ENCODE assay signal across 12 cellular contexts in genomic region chr18:49811151-49811938, GRCh38. TPM values are rescaled to one million over a fixed set of nuclear protein-coding genes. Genes with fewer than 3 reads are reported as not detected.
DNase-seq lines count a peak whose midpoint lies in the region; ATAC-seq, FAIRE-seq and TF ChIP-seq lines count a peak whose summit lies in the region.
"Had no signal": no experiment of that assay in that cellular context is flagged by ENCODE, and none has a peak within 500 bp of the region (broad histone marks: within the 10 kb centered on the region; RNA-seq: fewer than 3 reads in every experiment).

No MANE protein-coding gene starts in this region.

- CTCF ChIA-PET in K562 (lab: Yijun Ruan, JAX; ENCODE audit: low intra/inter-chr PET ratio) = no interaction called here
- CTCF ChIA-PET in naive thymus-derived CD4-positive, alpha-beta T cell (lab: Charles Lee) = no interaction called here

- no peaks in the 10 kb centered on the region for H3K36me3 ChIP-seq in K562 (ENCODE audit: control insufficient read depth, insufficient read depth, low read length)
- peaks cover 0 to 9% (median 0%) of the 10 kb centered on the region in 3 experiments for H3K36me3 ChIP-seq in naive thymus-derived CD4-positive, alpha-beta T cell (ENCODE audit: control insufficient read depth in 2 of 3, insufficient read depth in 3 of 3, low read length in 3 of 3)
- no peaks in the 10 kb centered on the region for H3K36me3 ChIP-seq in tibial artery
- H3K36me3 ChIP-seq: gastrocnemius medialis had no signal

- H2AFZ ChIP-seq in K562 (ENCODE audit: low read depth, low read length) = no peak overlapping the region

- no peaks in the 10 kb centered on the region for H4K20me1 ChIP-seq in K562 (replicated peaks; ENCODE audit: control insufficient read depth, insufficient read depth, low read length)

- peaks cover 32 to 57% (median 54%) of the 10 kb centered on the region in 7 donors for H3K4me1 Mint-ChIP-seq in naive thymus-derived CD4-positive, alpha-beta T cell

- WGBS in K562 (ENCODE audit: insufficient coverage, low coverage, missing lambda C conversion rate) = 71% methylated on average over 7 of the region's 7 CpGs

- no peak overlapping the region for H3K9ac ChIP-seq in K562 (ENCODE audit: insufficient read depth in 1 of 2, low read depth in 2 of 2, low read length in 2 of 2)

- intact Hi-C loops in K562 (cut with micrococcal nuclease) = no loop called here
- intact Hi-C loops in naive thymus-derived CD4-positive, alpha-beta T cell (cut with micrococcal nuclease) = loop anchor here (5.0 to 10.0 kb wide), 8 partner anchors 476 to 1386 kb away; partner anchors contain the start of genes SKA1 (in 2 of the 2), CTIF (in 1 of the 2), CXXC1 (in 1 of the 2) and MEX3C (in 1 of the 2)
- intact Hi-C loops in tibial artery (cut with DNase I; ENCODE audit: low total_unique reads) = loop anchor here (10.0 kb wide), 3 partner anchors 327 to 563 kb away; partner anchors contain the start of genes C18orf32, CXXC1, MBD1 and SKA1

- H3K9me3 ChIP-seq in K562 (replicated peaks; ENCODE audit: control insufficient read depth, insufficient read depth, low read depth, low read length) (no peaks in the 10 kb centered on the region; the same call in 1 of the 2 replicates), tibial artery (peaks cover 0 to 5% (median 0%) of the 10 kb centered on the region in 3 donors)
- H3K9me3 ChIP-seq in naive thymus-derived CD4-positive, alpha-beta T cell (ENCODE audit: control insufficient read depth in 2 of 3, low read length in 3 of 3) = peaks cover 0 to 7% (median 0%) of the 10 kb centered on the region in 3 experiments
- H3K9me3 ChIP-seq: gastrocnemius medialis had no signal

- DNase-seq in DMS79 treated with DMSO at 0.1 percent for 48 hours (lab: John Stamatoyannopoulos, UW) = peak; percentile 74
- DNase-seq in NB4 (ENCODE audit: low read depth) = no peak
- no peak for DNase-seq in K562 (ENCODE audit: extremely low read depth in 1 of 4, low spot score in 3 of 4)
- DNase-seq in naive thymus-derived CD4-positive, alpha-beta T cell = no peak
- no peak for DNase-seq in tibial artery
- no peak for DNase-seq in germinal center (ENCODE audit: low spot score)
- no peak for DNase-seq in pons (ENCODE audit: low spot score)
- DNase-seq: amygdala; gastrocnemius medialis; stimulated activated naive CD8-positive, alpha-beta T cell treated with anti-CD3 and anti-CD28 coated beads, Interleukin-15, amount 100 ng/mL, for 72 hours had no signal

- no peak for TF ChIP-seq POLR2A in NB4 (IDR thresholded peaks at IDR 0.05; ENCODE audit: extremely low read depth, insufficient read length)
- no peak for TF ChIP-seq POLR2A in K562 (conservative IDR thresholded peaks at IDR 0.05)

- TF ChIP-seq RAD21 in K562 (CRISPR knock-in tag; conservative IDR thresholded peaks at IDR 0.05 in 1 of 2, IDR thresholded peaks at IDR 0.05 in 1 of 2) = no peak

- peak overlapping the region; percentile 18 for H3K4me3 ChIP-seq in NB4 (ENCODE audit: low read depth, low read length)
- no peak overlapping the region for H3K4me3 ChIP-seq in K562
- no peak overlapping the region for H3K4me3 ChIP-seq in naive thymus-derived CD4-positive, alpha-beta T cell (ENCODE audit: low read length)
- H3K4me3 ChIP-seq in tibial artery = no peak overlapping the region

- H3K4me1 ChIP-seq in K562 (replicated peaks in 1 of 2; ENCODE audit: control insufficient read depth in 2 of 2, insufficient read depth in 2 of 2, low read length in 2 of 2) (peaks cover 3 to 21% of the 10 kb centered on the region in 2 experiments; a peak in 3 of 5 replicates), tibial artery (peaks cover 0 to 14% (median 5%) of the 10 kb centered on the region in 4 donors)
- peaks cover 4 to 25% of the 10 kb centered on the region in 2 donors for H3K4me1 ChIP-seq in naive thymus-derived CD4-positive, alpha-beta T cell (ENCODE audit: control insufficient read depth in 2 of 2, insufficient read depth in 2 of 2, low read length in 2 of 2)

- POLR2A ChIA-PET in K562 (lab: Yijun Ruan, JAX) = interaction anchor here (0.5 to 1.9 kb wide), 4 partner anchors 18 to 1298 kb away, joined by 3 to 5 read pairs (median 3); no protein-coding TSS in a partner anchor
- POLR2A ChIA-PET in naive thymus-derived CD4-positive, alpha-beta T cell (lab: Charles Lee) = interaction anchor here (0.5 to 1.1 kb wide), 3 partner anchors 23 to 457 kb away, joined by 3 read pairs; partner anchors contain the start of gene DYM

- ATAC-seq in K562 (no peak), HG02981 (IDR thresholded peaks at IDR 0.05; ENCODE audit: unreplicated experiment) (no peak)
- ATAC-seq in naive thymus-derived CD4-positive, alpha-beta T cell = no peak
- ATAC-seq: gastrocnemius medialis; sciatic nerve; stimulated activated naive CD8-positive, alpha-beta T cell treated with anti-CD3 and anti-CD28 coated beads, Interleukin-15, amount 100 ng/mL, for 72 hours had no signal

- no peak for TF ChIP-seq EP300 in K562 (IDR thresholded peaks at IDR 0.05; ENCODE audit: low read length)

- H3K27ac ChIP-seq in K562 (ENCODE audit: extremely low read depth, low read depth, low read length) (no peak overlapping the region), tibial artery (no peak overlapping the region)
- no peak overlapping the region for H3K27ac ChIP-seq in naive thymus-derived CD4-positive, alpha-beta T cell (ENCODE audit: low read depth, low read length)

- H3K9me1 ChIP-seq in K562 (ENCODE audit: control insufficient read depth, insufficient read depth, low read length) = no peaks in the 10 kb centered on the region

- H3K4me3 Mint-ChIP-seq in naive thymus-derived CD4-positive, alpha-beta T cell = peak overlapping the region in 7 of 10 donors; percentile 26 to 99 (median 51)

- H3K36me3 Mint-ChIP-seq in naive thymus-derived CD4-positive, alpha-beta T cell = peaks cover 14 to 55% (median 26%) of the 10 kb centered on the region in 5 donors

- TF ChIP-seq CTCF in NB4 (IDR thresholded peaks at IDR 0.05; ENCODE audit: low read depth, low read length) (no peak), K562 (IDR thresholded peaks at IDR 0.05 in 2 of 3, conservative IDR thresholded peaks at IDR 0.05 in 1 of 3; ENCODE audit: insufficient read depth in 2 of 3, low read depth in 1 of 3, low read length in 3 of 3) (no peak), tibial artery (IDR thresholded peaks at IDR 0.05) (no peak)

- no peak for FAIRE-seq in K562 (lab: Jason Lieb, UNC)

- peak overlapping the region in 1 of 9 donors; percentile 50 for H3K27ac Mint-ChIP-seq in naive thymus-derived CD4-positive, alpha-beta T cell
- H3K27ac Mint-ChIP-seq: stimulated activated naive CD8-positive, alpha-beta T cell treated with anti-CD3 and anti-CD28 coated beads, Interleukin-15, amount 100 ng/mL, for 72 hours had no signal

- no TSS peak for BruUV-seq in K562 (replicated peaks; lab: Mats Ljungman, UMichigan)

- peaks cover 10% of the 10 kb centered on the region; the same call in 2 of the 3 replicates for H3K79me2 ChIP-seq in K562 (ENCODE audit: control insufficient read depth, insufficient read depth, low read length)

- H3K27me3 Mint-ChIP-seq in naive thymus-derived CD4-positive, alpha-beta T cell = no peaks in the 10 kb centered on the region
- H3K27me3 Mint-ChIP-seq: stimulated activated naive CD8-positive, alpha-beta T cell treated with anti-CD3 and anti-CD28 coated beads, Interleukin-15, amount 100 ng/mL, for 72 hours had no signal

- H3K27me3 ChIP-seq in K562 (ENCODE audit: control insufficient read depth in 2 of 2, insufficient read depth in 2 of 2, low read length in 2 of 2) (no peaks in the 10 kb centered on the region), tibial artery (no peaks in the 10 kb centered on the region)
- no peaks in the 10 kb centered on the region for H3K27me3 ChIP-seq in naive thymus-derived CD4-positive, alpha-beta T cell (ENCODE audit: control insufficient read depth in 2 of 2, insufficient read depth in 2 of 2, low read length in 2 of 2)
- H3K27me3 ChIP-seq: gastrocnemius medialis had no signal

- no peak overlapping the region for H3K4me2 ChIP-seq in K562 (ENCODE audit: insufficient read depth, low read length)

- H3K9me3 Mint-ChIP-seq in naive thymus-derived CD4-positive, alpha-beta T cell = peaks cover 0 to 30% (median 16%) of the 10 kb centered on the region in 11 donors

- in situ Hi-C loops in K562 (cut with MboI) = no loop called here

TF ChIP-seq in K562, 482 proteins besides CTCF, POLR2A, EP300 and RAD21:
- TF ChIP-seq MAFF (IDR thresholded peaks at IDR 0.05; ENCODE audit: low read length) (peak; percentile 57; the same call in 1 of the 2 replicates), C11orf30 (IDR thresholded peaks at IDR 0.05; ENCODE audit: low read depth) (peak; percentile 64), MYBL2 (IDR thresholded peaks at IDR 0.05; ENCODE audit: low read depth) (no peak), MYBL2 (CRISPR knock-in tag; IDR thresholded peaks at IDR 0.05; ENCODE audit: borderline replicate concordance) (no peak), MAFG (tag; conservative IDR thresholded peaks at IDR 0.05) (peak; percentile 64), KDM5B (IDR thresholded peaks at IDR 0.05; ENCODE audit: insufficient replicate concordance, low read depth, low read length) (no peak), HIVEP1 (CRISPR knock-in tag; IDR thresholded peaks at IDR 0.05) (no peak), MAFK (IDR thresholded peaks at IDR 0.05; ENCODE audit: low read length) (peak; percentile 53; the same call in 1 of the 2 replicates), KAT7 (CRISPR knock-in tag; IDR thresholded peaks at IDR 0.05; ENCODE audit: borderline replicate concordance) (no peak), ZNF316 (IDR thresholded peaks at IDR 0.05) (peak; percentile 82)

RNA-seq across cellular contexts. Expression of gene ACAA2, which starts 2.0 kb away (rescaled TPM):
- total RNA-seq in K562 (2011; cell fraction: chromatin; rRNA removed; ENCODE audit: low replicate concordance) = 2.3 and 7.6 TPM in 2 replicates
- 2.2 and 4.6 TPM in 2 replicates for total RNA-seq in K562 (2011; cell fraction: nucleolus; rRNA removed)
- total RNA-seq in K562 (2011; cell fraction: nucleoplasm; rRNA removed) = 5.1 and 8.6 TPM in 2 replicates
- 15.6 and 17.6 TPM in 2 replicates for total RNA-seq in K562 (2014; rRNA removed)
- total RNA-seq in K562 (2014; rRNA removed; fragmentation: Illumina TruSeq; extraction: Trizol) = 26.6 and 28.4 TPM in 2 replicates
- total RNA-seq in K562 (2015; rRNA removed; fragmentation: Illumina TruSeq; extraction: Trizol) = 21.4 and 22.3 TPM in 2 replicates
- total RNA-seq in K562 (2021) = 21.5 and 22.4 TPM in 2 replicates
- 13.2 and 13.3 TPM in 2 replicates for polyA plus RNA-seq in K562 (2011; rRNA removed)
- polyA plus RNA-seq in K562 (2011; cell fraction: cytosol; rRNA removed) = 4.1 and 11.4 TPM in 2 replicates
- polyA plus RNA-seq in K562 (2011; cell fraction: nucleus; rRNA removed) = 4.7 and 7.5 TPM in 2 replicates
- 27.9 and 45.3 TPM in 2 replicates for polyA plus RNA-seq in K562 (2012)
- 17.6 and 23.3 TPM in 2 replicates for polyA plus RNA-seq in K562 (2014; fragmentation: Illumina TruSeq; extraction: Trizol)
- 10 to 100 TPM; 21.7 to 31.5 TPM for polyA plus RNA-seq in K562 (2014; fragmentation: Nextera tagmentation; extraction: Ambion mirVana)
- 13.2 and 15.0 TPM in 2 replicates for polyA plus RNA-seq in K562 (2014; rRNA removed)
- 15.6 and 18.9 TPM in 2 replicates for polyA minus RNA-seq in K562 (2011; rRNA and poly(A)+ RNA removed)
- polyA minus RNA-seq in K562 (2011; cell fraction: cytosol; rRNA and poly(A)+ RNA removed) = 4.8 and 5.5 TPM in 2 replicates
- polyA minus RNA-seq in K562 (2011; cell fraction: nucleus; rRNA and poly(A)+ RNA removed) = 1.5 and 3.8 TPM in 2 replicates
- 10 to 100 TPM; 15.4 to 94.7 (median 24.4) TPM for total RNA-seq in naive thymus-derived CD4-positive, alpha-beta T cell
- polyA plus RNA-seq in naive thymus-derived CD4-positive, alpha-beta T cell = 10 to 100 TPM; 62.1 to 71.7 TPM
